In the genomic region with DNA sequence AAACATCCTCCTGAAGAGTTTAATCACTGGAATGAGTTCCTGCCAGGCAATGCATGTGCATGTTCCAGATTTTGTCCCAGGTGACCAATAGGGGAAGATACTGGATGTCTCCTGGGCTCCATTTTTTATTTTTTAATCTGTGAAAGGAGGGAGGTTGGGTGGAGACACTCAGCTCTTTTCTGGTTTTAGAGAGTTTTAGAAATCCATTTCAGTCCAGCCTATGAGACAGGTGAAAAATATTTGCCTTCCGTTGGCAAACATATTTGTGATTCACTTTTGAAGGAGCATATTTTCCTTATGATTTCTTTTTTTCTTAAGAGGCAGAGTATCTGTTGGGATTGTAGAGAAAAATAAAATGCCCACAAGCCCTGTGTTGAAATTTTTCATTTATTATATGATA, we compare ENCODE assay signal across 19 cellular contexts.
A peak's percentile ranks its signal among the peaks of the same experiment; 100 is the strongest.
DNase-seq lines count a peak whose midpoint lies in the region; ATAC-seq and TF ChIP-seq lines count a peak whose summit lies in the region.
"Had no signal": no experiment of that assay in that cellular context is flagged by ENCODE, and none has a peak within 500 bp of the region (broad histone marks: within the 10 kb centered on the region; RNA-seq: fewer than 3 reads in every experiment).

No MANE protein-coding gene starts in this region.

- peak; percentile 59 for ATAC-seq in RWPE2 (ENCODE audit: low read depth)
- ATAC-seq: gastroesophageal sphincter had no signal

- H3K4me3 ChIP-seq in breast epithelium (no peak overlapping the region), RWPE2 (ENCODE audit: severe bottlenecking) (no peak overlapping the region), fibroblast of the aortic adventitia (ENCODE audit: low read depth, low read length) (no peak overlapping the region), thyroid gland (replicated peaks in 1 of 3) (no peak overlapping the region)
- H3K4me3 ChIP-seq: gastroesophageal sphincter, tibial artery had no signal

- BruUV-seq in MCF 10A (replicated peaks; lab: Mats Ljungman, UMichigan), result no TSS peak

- H3K4me1 ChIP-seq in breast epithelium (peaks cover 0 to 7% of the 10 kb centered on the region in 2 donors), RWPE2 (ENCODE audit: insufficient read depth, poor library complexity, severe bottlenecking) (peaks cover 28% of the 10 kb centered on the region), thyroid gland (peaks cover 2 to 39% of the 10 kb centered on the region in 2 donors)

- H3K9me3 ChIP-seq in breast epithelium (no peaks in the 10 kb centered on the region), RWPE2 (ENCODE audit: severe bottlenecking) (no peaks in the 10 kb centered on the region), thyroid gland (no peaks in the 10 kb centered on the region)
- H3K9me3 ChIP-seq: gastroesophageal sphincter, tibial artery had no signal

- 71 to 75% methylated on average over 1 of the region's 1 CpG for WGBS in thyroid gland, 2 donors

- peak overlapping the region; percentile 41 for H3K27ac Mint-ChIP-seq in MCF 10A (ENCODE audit: low read depth, unreplicated experiment)
- H3K27ac Mint-ChIP-seq in activated CD4-positive, alpha-beta T cell treated with anti-CD3 and anti-CD28 coated beads, Interleukin-2, amount 10 ng/mL, durations not matched to agents 24 days and 14 days, result no peak overlapping the region
- H3K27ac Mint-ChIP-seq: CD4-positive, CD25-positive, alpha-beta regulatory T cell had no signal

- no peak for TF ChIP-seq CTCF in MCF 10A (IDR thresholded peaks at IDR 0.05; ENCODE audit: unreplicated experiment)
- TF ChIP-seq CTCF in breast epithelium (IDR thresholded peaks at IDR 0.05), result no peak
- no peak for TF ChIP-seq CTCF in RWPE2 (IDR thresholded peaks at IDR 0.05; ENCODE audit: poor library complexity, severe bottlenecking)
- TF ChIP-seq CTCF in fibroblast of the aortic adventitia (IDR thresholded peaks at IDR 0.05; ENCODE audit: insufficient read depth, low read length), result no peak
- TF ChIP-seq CTCF in thyroid gland (IDR thresholded peaks at IDR 0.05), result no peak

- intact Hi-C loops in MCF 10A (cut with micrococcal nuclease), result no loop called here
- intact Hi-C loops in breast epithelium (cut with DNase I; ENCODE audit: low total_unique reads), result no loop called here
- intact Hi-C loops in thyroid gland (cut with DNase I), result no loop called here
- intact Hi-C loops in activated CD4-positive, alpha-beta T cell treated with anti-CD3 and anti-CD28 coated beads, Interleukin-2, amount 10 ng/mL, durations not matched to agents 24 days and 14 days (cut with micrococcal nuclease), result no loop called here

- H3K36me3 ChIP-seq in breast epithelium, result no peaks in the 10 kb centered on the region
- no peaks in the 10 kb centered on the region for H3K36me3 ChIP-seq in RWPE2 (ENCODE audit: low read depth)
- no peaks in the 10 kb centered on the region for H3K36me3 ChIP-seq in thyroid gland
- H3K36me3 ChIP-seq: gastroesophageal sphincter, tibial artery had no signal

- TF ChIP-seq POLR2A in breast epithelium (IDR thresholded peaks at IDR 0.05) (no peak), thyroid gland (IDR thresholded peaks at IDR 0.05) (no peak)

- no peaks in the 10 kb centered on the region for H3K27me3 Mint-ChIP-seq in MCF 10A (ENCODE audit: insufficient read depth, unreplicated experiment)
- H3K27me3 Mint-ChIP-seq in activated CD4-positive, alpha-beta T cell treated with anti-CD3 and anti-CD28 coated beads, Interleukin-2, amount 10 ng/mL, durations not matched to agents 24 days and 14 days, result peaks cover 29% of the 10 kb centered on the region

- H3K9me3 Mint-ChIP-seq in MCF 10A (ENCODE audit: unreplicated experiment), result no peaks in the 10 kb centered on the region
- no peaks in the 10 kb centered on the region for H3K9me3 Mint-ChIP-seq in activated CD4-positive, alpha-beta T cell treated with anti-CD3 and anti-CD28 coated beads, Interleukin-2, amount 10 ng/mL, durations not matched to agents 24 days and 14 days

- POLR2A ChIA-PET in MCF 10A (lab: Yijun Ruan, JAX), result interaction anchor here (1.1 to 1.6 kb wide), 4 partner anchors 12 to 285 kb away, joined by 3 to 7 read pairs (median 6); partner anchors contain the start of gene ARHGAP29

- no peak overlapping the region for H3K4me3 Mint-ChIP-seq in MCF 10A (ENCODE audit: unreplicated experiment)
- no peak overlapping the region for H3K4me3 Mint-ChIP-seq in activated CD4-positive, alpha-beta T cell treated with anti-CD3 and anti-CD28 coated beads, Interleukin-2, amount 10 ng/mL, durations not matched to agents 24 days and 14 days
- H3K4me3 Mint-ChIP-seq: CD4-positive, CD25-positive, alpha-beta regulatory T cell had no signal

- H3K4me1 Mint-ChIP-seq in MCF 10A (ENCODE audit: insufficient read depth, unreplicated experiment), result peaks cover 25% of the 10 kb centered on the region
- H3K4me1 Mint-ChIP-seq in activated CD4-positive, alpha-beta T cell treated with anti-CD3 and anti-CD28 coated beads, Interleukin-2, amount 10 ng/mL, durations not matched to agents 24 days and 14 days, result peaks cover 3% of the 10 kb centered on the region

- H3K36me3 Mint-ChIP-seq in MCF 10A (ENCODE audit: insufficient read depth, unreplicated experiment), result no peaks in the 10 kb centered on the region
- H3K36me3 Mint-ChIP-seq in activated CD4-positive, alpha-beta T cell treated with anti-CD3 and anti-CD28 coated beads, Interleukin-2, amount 10 ng/mL, durations not matched to agents 24 days and 14 days (ENCODE audit: low read depth), result no peaks in the 10 kb centered on the region
- H3K36me3 Mint-ChIP-seq: CD4-positive, CD25-positive, alpha-beta regulatory T cell had no signal

- H3K27ac ChIP-seq in breast epithelium (peak overlapping the region in 1 of 2 donors; percentile 68), RWPE2 (ENCODE audit: poor library complexity, severe bottlenecking) (peak overlapping the region; percentile 79), thyroid gland (peak overlapping the region; percentile 15 to 64 (median 34))
- H3K27ac ChIP-seq: tibial artery had no signal

- CTCF ChIA-PET in MCF 10A (lab: Yijun Ruan, JAX), result interaction anchor here (1.2 to 19.1 kb wide), 8 partner anchors 11 to 286 kb away, joined by 3 to 304 read pairs (median 6); no protein-coding TSS in a partner anchor

- DNase-seq in MCF 10A (ENCODE audit: unreplicated experiment), result no peak
- no peak for DNase-seq in breast epithelium (ENCODE audit: low spot score in 2 of 2)
- no peak for DNase-seq in RWPE2 (ENCODE audit: low spot score)
- peak; percentile 51 for DNase-seq in fibroblast of the aortic adventitia (ENCODE audit: low read depth)
- no peak for DNase-seq in thyroid gland
- no peak for DNase-seq in NK-92 (lab: John Stamatoyannopoulos, UW; ENCODE audit: unreplicated experiment)
- DNase-seq in activated CD4-positive, alpha-beta T cell treated with anti-CD3 and anti-CD28 coated beads for 4 hours, result no peak
- DNase-seq in activated CD4-positive, alpha-beta T cell treated with anti-CD3 and anti-CD28 coated beads, Interleukin-2, amount 10 ng/mL, durations not matched to agents 24 days and 14 days, result no peak
- DNase-seq: activated CD4-positive, alpha-beta T cell treated with anti-CD3 and anti-CD28 coated beads for 1 hour; activated gamma-delta T cell; CD4-positive, CD25-positive, alpha-beta regulatory T cell; DMS79; MV-4-11; NCI-H1930; NCI-H524; posterior cingulate gyrus; T1000; tibial artery had no signal

- H3K27me3 ChIP-seq in breast epithelium (no peaks in the 10 kb centered on the region), RWPE2 (ENCODE audit: insufficient read depth, poor library complexity, severe bottlenecking) (no peaks in the 10 kb centered on the region), thyroid gland (no peaks in the 10 kb centered on the region)
- H3K27me3 ChIP-seq: tibial artery had no signal
